Comparison of ENCODE assay signal across 1 cellular context in genomic region chr1:36248250-36248894, GRCh38.
TF ChIP-seq lines count a peak whose summit lies in the region.

No MANE protein-coding gene starts in this region.

TF ChIP-seq in HepG2, 621 proteins besides CTCF, POLR2A, EP300 and RAD21 (continued from another document and continues in another):
- TF ChIP-seq LBX2 (CRISPR knock-in tag; IDR thresholded peaks at IDR 0.05; ENCODE audit: borderline replicate concordance): no peak
- TF ChIP-seq, protein P1, sequence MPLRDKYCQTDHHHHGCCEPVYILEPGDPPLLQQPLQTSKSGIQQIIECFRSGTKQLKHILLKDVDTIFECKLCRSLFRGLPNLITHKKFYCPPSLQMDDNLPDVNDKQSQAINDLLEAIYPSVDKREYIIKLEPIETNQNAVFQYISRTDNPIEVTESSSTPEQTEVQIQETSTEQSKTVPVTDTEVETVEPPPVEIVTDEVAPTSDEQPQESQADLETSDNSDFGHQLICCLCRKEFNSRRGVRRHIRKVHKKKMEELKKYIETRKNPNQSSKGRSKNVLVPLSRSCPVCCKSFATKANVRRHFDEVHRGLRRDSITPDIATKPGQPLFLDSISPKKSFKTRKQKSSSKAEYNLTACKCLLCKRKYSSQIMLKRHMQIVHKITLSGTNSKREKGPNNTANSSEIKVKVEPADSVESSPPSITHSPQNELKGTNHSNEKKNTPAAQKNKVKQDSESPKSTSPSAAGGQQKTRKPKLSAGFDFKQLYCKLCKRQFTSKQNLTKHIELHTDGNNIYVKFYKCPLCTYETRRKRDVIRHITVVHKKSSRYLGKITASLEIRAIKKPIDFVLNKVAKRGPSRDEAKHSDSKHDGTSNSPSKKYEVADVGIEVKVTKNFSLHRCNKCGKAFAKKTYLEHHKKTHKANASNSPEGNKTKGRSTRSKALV (CRISPR knock-in tag; IDR thresholded peaks at IDR 0.05): no peak
- TF ChIP-seq MXD4 (CRISPR knock-in tag; IDR thresholded peaks at IDR 0.05): no peak; the same call in 1 of the 2 replicates
- peak; percentile 69 for TF ChIP-seq HDAC2 (CRISPR knock-in tag; IDR thresholded peaks at IDR 0.05)
- no peak for TF ChIP-seq ZNF101 (CRISPR knock-in tag; IDR thresholded peaks at IDR 0.05; ENCODE audit: borderline replicate concordance, low read depth)
- no peak for TF ChIP-seq PLRG1 (conservative IDR thresholded peaks at IDR 0.05)
- TF ChIP-seq ZNF17 (CRISPR knock-in tag; IDR thresholded peaks at IDR 0.05): no peak
- peak; percentile 51; the same call in 1 of the 2 replicates for TF ChIP-seq KDM6A (CRISPR knock-in tag; IDR thresholded peaks at IDR 0.05; ENCODE audit: low read depth)
- no peak for TF ChIP-seq ZXDC (CRISPR knock-in tag; IDR thresholded peaks at IDR 0.05)
- peak; percentile 68; the same call in 1 of the 2 replicates for TF ChIP-seq HMG20A (CRISPR knock-in tag; IDR thresholded peaks at IDR 0.05; ENCODE audit: borderline replicate concordance)
- TF ChIP-seq SRSF9 (IDR thresholded peaks at IDR 0.05; ENCODE audit: borderline replicate concordance, insufficient read depth, low read depth, low read length, poor library complexity, severe bottlenecking): no peak
- TF ChIP-seq ISX (CRISPR knock-in tag; conservative IDR thresholded peaks at IDR 0.05): no peak; the same call in 1 of the 2 replicates
- no peak for TF ChIP-seq GPN1 (CRISPR knock-in tag; IDR thresholded peaks at IDR 0.05; ENCODE audit: borderline replicate concordance)
- TF ChIP-seq ATF1 (CRISPR knock-in tag; IDR thresholded peaks at IDR 0.05): no peak; the same call in 1 of the 2 replicates
- peak; percentile 16; the same call in 1 of the 2 replicates for TF ChIP-seq ZNF281 (CRISPR knock-in tag; IDR thresholded peaks at IDR 0.05; ENCODE audit: borderline replicate concordance)
- peak; percentile 73; the same call in 1 of the 2 replicates for TF ChIP-seq NFE2L1 (CRISPR knock-in tag; IDR thresholded peaks at IDR 0.05; ENCODE audit: borderline replicate concordance)
- no peak for TF ChIP-seq YEATS2 (CRISPR knock-in tag; IDR thresholded peaks at IDR 0.05; ENCODE audit: borderline replicate concordance)
- TF ChIP-seq ZNF761 (CRISPR knock-in tag; conservative IDR thresholded peaks at IDR 0.05): no peak
- TF ChIP-seq NONO (IDR thresholded peaks at IDR 0.05): no peak
- peak; percentile 67; the same call in 1 of the 2 replicates for TF ChIP-seq NONO (CRISPR knock-in tag; conservative IDR thresholded peaks at IDR 0.05)
- TF ChIP-seq, protein P2, sequence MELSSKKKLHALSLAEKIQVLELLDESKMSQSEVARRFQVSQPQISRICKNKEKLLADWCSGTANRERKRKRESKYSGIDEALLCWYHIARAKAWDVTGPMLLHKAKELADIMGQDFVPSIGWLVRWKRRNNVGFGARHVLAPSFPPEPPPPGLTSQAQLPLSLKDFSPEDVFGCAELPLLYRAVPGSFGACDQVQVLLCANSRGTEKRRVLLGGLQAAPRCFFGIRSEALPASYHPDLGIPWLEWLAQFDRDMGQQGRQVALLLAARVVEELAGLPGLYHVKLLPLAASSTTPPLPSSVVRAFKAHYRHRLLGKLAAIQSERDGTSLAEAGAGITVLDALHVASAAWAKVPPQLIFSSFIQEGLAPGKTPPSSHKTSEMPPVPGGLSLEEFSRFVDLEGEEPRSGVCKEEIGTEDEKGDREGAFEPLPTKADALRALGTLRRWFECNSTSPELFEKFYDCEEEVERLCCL (CRISPR knock-in tag; IDR thresholded peaks at IDR 0.05; ENCODE audit: borderline replicate concordance): no peak
- TF ChIP-seq HMGXB4 (CRISPR knock-in tag; IDR thresholded peaks at IDR 0.05; ENCODE audit: borderline replicate concordance in 1 of 2, low read depth in 1 of 2): no peak
- no peak for TF ChIP-seq ZNF496 (CRISPR knock-in tag; IDR thresholded peaks at IDR 0.05; ENCODE audit: insufficient replicate concordance)
- no peak for TF ChIP-seq ZNF234 (CRISPR knock-in tag; conservative IDR thresholded peaks at IDR 0.05)
- no peak for TF ChIP-seq ZNF768 (CRISPR knock-in tag; IDR thresholded peaks at IDR 0.05)
- TF ChIP-seq, protein P3, sequence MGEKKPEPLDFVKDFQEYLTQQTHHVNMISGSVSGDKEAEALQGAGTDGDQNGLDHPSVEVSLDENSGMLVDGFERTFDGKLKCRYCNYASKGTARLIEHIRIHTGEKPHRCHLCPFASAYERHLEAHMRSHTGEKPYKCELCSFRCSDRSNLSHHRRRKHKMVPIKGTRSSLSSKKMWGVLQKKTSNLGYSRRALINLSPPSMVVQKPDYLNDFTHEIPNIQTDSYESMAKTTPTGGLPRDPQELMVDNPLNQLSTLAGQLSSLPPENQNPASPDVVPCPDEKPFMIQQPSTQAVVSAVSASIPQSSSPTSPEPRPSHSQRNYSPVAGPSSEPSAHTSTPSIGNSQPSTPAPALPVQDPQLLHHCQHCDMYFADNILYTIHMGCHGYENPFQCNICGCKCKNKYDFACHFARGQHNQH (CRISPR knock-in tag; IDR thresholded peaks at IDR 0.05): peak; percentile 61; the same call in 1 of the 2 replicates
- no peak for TF ChIP-seq MTF2 (CRISPR knock-in tag; IDR thresholded peaks at IDR 0.05; ENCODE audit: borderline replicate concordance)
- TF ChIP-seq ZNF354B (CRISPR knock-in tag; IDR thresholded peaks at IDR 0.05): no peak
- TF ChIP-seq, protein P4, sequence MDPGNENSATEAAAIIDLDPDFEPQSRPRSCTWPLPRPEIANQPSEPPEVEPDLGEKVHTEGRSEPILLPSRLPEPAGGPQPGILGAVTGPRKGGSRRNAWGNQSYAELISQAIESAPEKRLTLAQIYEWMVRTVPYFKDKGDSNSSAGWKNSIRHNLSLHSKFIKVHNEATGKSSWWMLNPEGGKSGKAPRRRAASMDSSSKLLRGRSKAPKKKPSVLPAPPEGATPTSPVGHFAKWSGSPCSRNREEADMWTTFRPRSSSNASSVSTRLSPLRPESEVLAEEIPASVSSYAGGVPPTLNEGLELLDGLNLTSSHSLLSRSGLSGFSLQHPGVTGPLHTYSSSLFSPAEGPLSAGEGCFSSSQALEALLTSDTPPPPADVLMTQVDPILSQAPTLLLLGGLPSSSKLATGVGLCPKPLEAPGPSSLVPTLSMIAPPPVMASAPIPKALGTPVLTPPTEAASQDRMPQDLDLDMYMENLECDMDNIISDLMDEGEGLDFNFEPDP (CRISPR knock-in tag; conservative IDR thresholded peaks at IDR 0.05): no peak
- no peak for TF ChIP-seq BHLHE40 (IDR thresholded peaks at IDR 0.05; ENCODE audit: low read length)
- TF ChIP-seq GATAD1 (CRISPR knock-in tag; IDR thresholded peaks at IDR 0.05): no peak
- no peak for TF ChIP-seq TMF1 (CRISPR knock-in tag; IDR thresholded peaks at IDR 0.05; ENCODE audit: low read depth)
- no peak for TF ChIP-seq ZBTB21 (CRISPR knock-in tag; IDR thresholded peaks at IDR 0.05)
- no peak for TF ChIP-seq ZNF160 (CRISPR knock-in tag; IDR thresholded peaks at IDR 0.05)
- no peak for TF ChIP-seq SRSF1 (optimal IDR thresholded peaks at IDR 0.05; ENCODE audit: low read depth, low read length)
- TF ChIP-seq ZFP36L2 (CRISPR knock-in tag; IDR thresholded peaks at IDR 0.05): no peak
- no peak for TF ChIP-seq TBP (CRISPR knock-in tag; IDR thresholded peaks at IDR 0.05)
- no peak for TF ChIP-seq ZBTB14 (CRISPR knock-in tag; IDR thresholded peaks at IDR 0.05)
- TF ChIP-seq ZNF556 (CRISPR knock-in tag; IDR thresholded peaks at IDR 0.05; ENCODE audit: borderline replicate concordance): peak; percentile 60; the same call in 1 of the 2 replicates
- no peak for TF ChIP-seq ZBTB26 (CRISPR knock-in tag; IDR thresholded peaks at IDR 0.05; ENCODE audit: borderline replicate concordance)
- no peak for TF ChIP-seq FIP1L1 (IDR thresholded peaks at IDR 0.05; ENCODE audit: borderline replicate concordance, insufficient read depth, low read depth, low read length)
- peak; percentile 82 for TF ChIP-seq HOXA3 (CRISPR knock-in tag; IDR thresholded peaks at IDR 0.05)
- no peak for TF ChIP-seq MIER3 (CRISPR knock-in tag; IDR thresholded peaks at IDR 0.05; ENCODE audit: borderline replicate concordance)
- TF ChIP-seq, protein P5, sequence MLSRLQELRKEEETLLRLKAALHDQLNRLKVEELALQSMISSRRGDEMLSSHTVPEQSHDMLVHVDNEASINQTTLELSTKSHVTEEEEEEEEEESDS (CRISPR knock-in tag; IDR thresholded peaks at IDR 0.05; ENCODE audit: borderline replicate concordance): no peak
- TF ChIP-seq SIX4 (CRISPR knock-in tag; IDR thresholded peaks at IDR 0.05): peak; percentile 33; the same call in 1 of the 2 replicates
- TF ChIP-seq ZGPAT (CRISPR knock-in tag; IDR thresholded peaks at IDR 0.05): peak; percentile 88
- peak; percentile 30; the same call in 1 of the 2 replicates for TF ChIP-seq ZNF124 (CRISPR knock-in tag; IDR thresholded peaks at IDR 0.05)
- TF ChIP-seq PHF20 (CRISPR knock-in tag; IDR thresholded peaks at IDR 0.05): no peak
- no peak for TF ChIP-seq WIZ (CRISPR knock-in tag; IDR thresholded peaks at IDR 0.05)
